In the genomic region with DNA sequence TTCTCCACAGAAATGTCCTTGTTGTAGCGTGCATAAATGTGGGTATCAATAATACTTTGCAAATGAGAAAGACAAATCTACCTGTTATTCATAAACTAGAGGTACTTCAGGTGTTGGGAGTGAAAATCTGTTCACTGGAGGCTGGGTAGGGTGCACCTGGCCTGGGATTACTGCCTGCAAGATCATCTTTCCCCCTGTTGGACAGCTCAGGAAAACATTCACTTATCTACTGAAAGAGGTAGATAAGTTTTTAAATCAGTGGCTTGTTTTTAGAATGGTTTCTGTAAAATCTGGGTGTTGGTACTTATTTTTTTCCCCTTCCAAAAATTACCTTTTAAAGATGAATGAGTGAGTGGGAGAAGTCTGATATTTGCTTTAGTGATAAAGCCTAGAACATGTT, we compare ENCODE assay signal across 17 cellular contexts.
A peak's percentile ranks its signal among the peaks of the same experiment; 100 is the strongest.
DNase-seq lines count a peak whose midpoint lies in the region; ATAC-seq and TF ChIP-seq lines count a peak whose summit lies in the region.
"Had no signal": no experiment of that assay in that cellular context is flagged by ENCODE, and none has a peak within 500 bp of the region (broad histone marks: within the 10 kb centered on the region; RNA-seq: fewer than 3 reads in every experiment).

No MANE protein-coding gene starts in this region.

- H3K27ac Mint-ChIP-seq in GM23338 = 0 out of 2 replicates have a peak overlapping the region, but pooled peaks have one; percentile 45
- H3K27ac Mint-ChIP-seq in stimulated activated effector memory CD8-positive, alpha-beta T cell treated with anti-CD3 and anti-CD28 coated beads, Interleukin-12 subunit alpha, Interleukin-12 subunit beta, amount 100 ng/mL, for 72 hours = peak overlapping the region; percentile 65
- no peak overlapping the region for H3K27ac Mint-ChIP-seq in T-cell
- H3K27ac Mint-ChIP-seq: CD8-positive, alpha-beta T cell had no signal

- peaks cover 46% of the 10 kb centered on the region for H3K4me1 Mint-ChIP-seq in GM23338
- H3K4me1 Mint-ChIP-seq in stimulated activated effector memory CD8-positive, alpha-beta T cell treated with anti-CD3 and anti-CD28 coated beads, Interleukin-12 subunit alpha, Interleukin-12 subunit beta, amount 100 ng/mL, for 72 hours = peaks cover 21% of the 10 kb centered on the region
- peaks cover 49 to 55% (median 49%) of the 10 kb centered on the region in 3 donors for H3K4me1 Mint-ChIP-seq in T-cell

- POLR2A ChIA-PET in T-cell (lab: Charles Lee) = interaction anchor here in 1 of 2 donors (0.7 kb wide), 1 partner anchor 81 kb away, joined by 7 read pairs; no protein-coding TSS in a partner anchor

- H3K27ac ChIP-seq in GM23338 (ENCODE audit: low read depth) = no peak overlapping the region
- peak overlapping the region in 38 of 59 donors; percentile 1 to 85 (median 68) for H3K27ac ChIP-seq in dorsolateral prefrontal cortex
- H3K27ac ChIP-seq: PC-9, SJCRH30 had no signal

- H3K27me3 ChIP-seq in GM23338 (ENCODE audit: insufficient read depth) (no peaks in the 10 kb centered on the region), dorsolateral prefrontal cortex (no peaks in the 10 kb centered on the region)
- H3K27me3 ChIP-seq: SJCRH30 had no signal

- H3K4me3 ChIP-seq in GM23338 (no peak overlapping the region), dorsolateral prefrontal cortex (no peak overlapping the region)
- H3K4me3 ChIP-seq: PC-9, SJCRH30 had no signal

- no peaks in the 10 kb centered on the region for H3K36me3 ChIP-seq in GM23338 (ENCODE audit: insufficient read depth)
- H3K36me3 ChIP-seq: SJCRH30 had no signal

- CTCF ChIA-PET in T-cell (lab: Charles Lee) = no interaction called here

- peaks cover 36% of the 10 kb centered on the region for H3K4me1 ChIP-seq in GM23338 (ENCODE audit: insufficient read depth)
- H3K4me1 ChIP-seq: SJCRH30 had no signal

- no peak for DNase-seq in GM23338 (ENCODE audit: low spot score)
- DNase-seq in HuH-7 (ENCODE audit: low spot score) = peak; percentile 53
- DNase-seq in dorsolateral prefrontal cortex = no peak
- DNase-seq in stimulated activated effector memory CD8-positive, alpha-beta T cell treated with anti-CD3 and anti-CD28 coated beads, Interleukin-12 subunit alpha, Interleukin-12 subunit beta, amount 100 ng/mL, for 72 hours (ENCODE audit: low spot score in 2 of 2) = no peak
- DNase-seq in NCI-H2196 treated with DMSO at 0.1 percent for 48 hours (lab: John Stamatoyannopoulos, UW; ENCODE audit: unreplicated experiment) = no peak
- DNase-seq in T-cell = no peak
- DNase-seq: CD8-positive, alpha-beta T cell; DMS79 treated with DMSO at 0.1 percent for 48 hours; KBM-7; NCI-H1417 treated with DMSO at 0.1 percent for 48 hours; NCI-H2029; NCI-H2171; NCI-H446 treated with DMSO at 0.1 percent for 48 hours; NCI-H748 treated with DMSO at 0.1 percent for 48 hours; PC-9; SJCRH30 had no signal

- H3K9me3 Mint-ChIP-seq in GM23338 (peaks cover 3% of the 10 kb centered on the region; the same call in 2 of the 3 replicates), T-cell (no peaks in the 10 kb centered on the region)
- no peaks in the 10 kb centered on the region for H3K9me3 Mint-ChIP-seq in stimulated activated effector memory CD8-positive, alpha-beta T cell treated with anti-CD3 and anti-CD28 coated beads, Interleukin-12 subunit alpha, Interleukin-12 subunit beta, amount 100 ng/mL, for 72 hours
- H3K9me3 Mint-ChIP-seq: CD8-positive, alpha-beta T cell had no signal

- TF ChIP-seq CTCF in GM23338 (conservative IDR thresholded peaks at IDR 0.05; ENCODE audit: low read depth in 2 of 2) = 0 out of 4 replicates have a peak, but pooled peaks of 1 of the 2 experiments have one; percentile 16
- no peak for TF ChIP-seq CTCF in dorsolateral prefrontal cortex (IDR thresholded peaks at IDR 0.05 in 54 of 56, conservative IDR thresholded peaks at IDR 0.05 in 2 of 56; ENCODE audit: low read depth in 1 of 56, partially characterized antibody in 56 of 56)

- intact Hi-C loops in dorsolateral prefrontal cortex (cut with DNase I) = no loop called here

- H3K4me2 ChIP-seq in GM23338 = no peak overlapping the region
- H3K4me2 ChIP-seq: PC-9 had no signal

- no peak overlapping the region for H2AFZ ChIP-seq in GM23338
- H2AFZ ChIP-seq: PC-9 had no signal

- no peaks in the 10 kb centered on the region for H3K9me2 ChIP-seq in GM23338 (ENCODE audit: insufficient read depth)

- H3K27me3 Mint-ChIP-seq in GM23338 (ENCODE audit: insufficient read depth, low read depth, poor library complexity) (peaks cover 7% of the 10 kb centered on the region), T-cell (no peaks in the 10 kb centered on the region)

- H3K4me3 Mint-ChIP-seq in GM23338 (no peak overlapping the region), T-cell (no peak overlapping the region)
- no peak overlapping the region for H3K4me3 Mint-ChIP-seq in stimulated activated effector memory CD8-positive, alpha-beta T cell treated with anti-CD3 and anti-CD28 coated beads, Interleukin-12 subunit alpha, Interleukin-12 subunit beta, amount 100 ng/mL, for 72 hours
- H3K4me3 Mint-ChIP-seq: CD8-positive, alpha-beta T cell had no signal

- H3K36me3 Mint-ChIP-seq in GM23338 (ENCODE audit: low read depth) = peaks cover 6% of the 10 kb centered on the region
- no peaks in the 10 kb centered on the region for H3K36me3 Mint-ChIP-seq in stimulated activated effector memory CD8-positive, alpha-beta T cell treated with anti-CD3 and anti-CD28 coated beads, Interleukin-12 subunit alpha, Interleukin-12 subunit beta, amount 100 ng/mL, for 72 hours
- H3K36me3 Mint-ChIP-seq in T-cell = peaks cover 17% of the 10 kb centered on the region

- ATAC-seq in GM23338 (no peak), T-cell (replicated peaks in 1 of 4) (no peak), GM21360 (IDR thresholded peaks at IDR 0.05; ENCODE audit: unreplicated experiment) (no peak)
- no peak for ATAC-seq in stimulated activated effector memory CD8-positive, alpha-beta T cell treated with anti-CD3 and anti-CD28 coated beads, Interleukin-12 subunit alpha, Interleukin-12 subunit beta, amount 100 ng/mL, for 72 hours
- ATAC-seq: CD8-positive, alpha-beta T cell had no signal

- H3F3A ChIP-seq in GM23338 (replicated peaks; ENCODE audit: low read depth) = no peaks in the 10 kb centered on the region; the same call in 1 of the 2 replicates

- H3K79me2 ChIP-seq in GM23338 (replicated peaks; ENCODE audit: insufficient read depth) = peaks cover 54% of the 10 kb centered on the region

- H4K20me1 ChIP-seq in GM23338 (replicated peaks; ENCODE audit: insufficient read depth) = no peaks in the 10 kb centered on the region

TF ChIP-seq in GM23338, 12 proteins besides CTCF, POLR2A, EP300 and RAD21:
- TF ChIP-seq STAT1 (IDR thresholded peaks at IDR 0.05; ENCODE audit: unreplicated experiment) = no peak
- TF ChIP-seq JUNB (IDR thresholded peaks at IDR 0.05; ENCODE audit: unreplicated experiment) = no peak

Comparison
In these comparisons a context has a peak if more than half of its experiments do, and no peak if none do; other contexts are left out.
1. H3K27ac Mint-ChIP-seq: peak in GM23338 (single experiment) and stimulated activated effector memory CD8-positive, alpha-beta T cell treated with anti-CD3 and anti-CD28 coated beads, Interleukin-12 subunit alpha, Interleukin-12 subunit beta, amount 100 ng/mL, for 72 hours (single experiment); none in T-cell (0 of 2).